ENCODE assay signal across 1 cellular context in genomic region chr1:109263597-109264378, GRCh38.
A peak's percentile ranks its signal among the peaks of the same experiment; 100 is the strongest.
TF ChIP-seq lines count a peak whose summit lies in the region.

No MANE protein-coding gene starts in this region.

TF ChIP-seq in HepG2, 621 proteins besides CTCF, POLR2A, EP300 and RAD21 (continued from another document and continues in another):
- TF ChIP-seq SNAPC4 (CRISPR knock-in tag; IDR thresholded peaks at IDR 0.05), result no peak
- TF ChIP-seq ATF7-NPFF (CRISPR knock-in tag; IDR thresholded peaks at IDR 0.05; ENCODE audit: low read depth), result peak; percentile 76; the same call in 1 of the 2 replicates
- TF ChIP-seq HDAC6 (IDR thresholded peaks at IDR 0.05; ENCODE audit: low read depth, low read length), result no peak
- peak; percentile 53; the same call in 1 of the 2 replicates for TF ChIP-seq ESRRA (CRISPR knock-in tag; IDR thresholded peaks at IDR 0.05; ENCODE audit: low read depth)
- no peak for TF ChIP-seq CC2D1A (CRISPR knock-in tag; IDR thresholded peaks at IDR 0.05)
- TF ChIP-seq KMT2B (CRISPR knock-in tag; IDR thresholded peaks at IDR 0.05), result peak; percentile 83
- peak; percentile 93 for TF ChIP-seq KDM2A (CRISPR knock-in tag; IDR thresholded peaks at IDR 0.05; ENCODE audit: borderline replicate concordance, low read depth)
- no peak for TF ChIP-seq ZNF569 (CRISPR knock-in tag; IDR thresholded peaks at IDR 0.05; ENCODE audit: borderline replicate concordance)
- peak; percentile 76; the same call in 1 of the 2 replicates for TF ChIP-seq HOXA3 (CRISPR knock-in tag; IDR thresholded peaks at IDR 0.05)
- 0 out of 2 replicates have a peak, but pooled peaks have one; percentile 33 for TF ChIP-seq TP53 (CRISPR knock-in tag; conservative IDR thresholded peaks at IDR 0.05)
- no peak; the same call in 1 of the 2 replicates for TF ChIP-seq DR1 (CRISPR knock-in tag; IDR thresholded peaks at IDR 0.05)
- peak; percentile 90 for TF ChIP-seq HDAC1 (CRISPR knock-in tag; IDR thresholded peaks at IDR 0.05)
- TF ChIP-seq ZNF598 (CRISPR knock-in tag; IDR thresholded peaks at IDR 0.05; ENCODE audit: borderline replicate concordance), result peak; percentile 97
- no peak for TF ChIP-seq PLRG1 (conservative IDR thresholded peaks at IDR 0.05)
- peak; percentile 65; the same call in 1 of the 2 replicates for TF ChIP-seq TSC22D2 (CRISPR knock-in tag; IDR thresholded peaks at IDR 0.05; ENCODE audit: borderline replicate concordance)
- peak; percentile 75 for TF ChIP-seq KAT8 (CRISPR knock-in tag; IDR thresholded peaks at IDR 0.05)
- no peak; the same call in 1 of the 2 replicates for TF ChIP-seq ZNF292 (CRISPR knock-in tag; IDR thresholded peaks at IDR 0.05; ENCODE audit: borderline replicate concordance, low read depth)
- TF ChIP-seq, protein P1, sequence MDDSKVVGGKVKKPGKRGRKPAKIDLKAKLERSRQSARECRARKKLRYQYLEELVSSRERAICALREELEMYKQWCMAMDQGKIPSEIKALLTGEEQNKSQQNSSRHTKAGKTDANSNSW (CRISPR knock-in tag; IDR thresholded peaks at IDR 0.05; ENCODE audit: borderline replicate concordance), result no peak
- TF ChIP-seq NR2F2 (IDR thresholded peaks at IDR 0.05; ENCODE audit: borderline replicate concordance, low read depth), result no peak
- no peak for TF ChIP-seq IKZF1 (IDR thresholded peaks at IDR 0.05)
- 0 out of 2 replicates have a peak, but pooled peaks have one; percentile 55 for TF ChIP-seq ZNF800 (CRISPR knock-in tag; IDR thresholded peaks at IDR 0.05)
- no peak for TF ChIP-seq ZNF781 (CRISPR knock-in tag; IDR thresholded peaks at IDR 0.05; ENCODE audit: borderline replicate concordance, not compliant biosample characterization)
- TF ChIP-seq MIER2 (CRISPR knock-in tag; IDR thresholded peaks at IDR 0.05), result peak; percentile 80
- TF ChIP-seq, protein P2, sequence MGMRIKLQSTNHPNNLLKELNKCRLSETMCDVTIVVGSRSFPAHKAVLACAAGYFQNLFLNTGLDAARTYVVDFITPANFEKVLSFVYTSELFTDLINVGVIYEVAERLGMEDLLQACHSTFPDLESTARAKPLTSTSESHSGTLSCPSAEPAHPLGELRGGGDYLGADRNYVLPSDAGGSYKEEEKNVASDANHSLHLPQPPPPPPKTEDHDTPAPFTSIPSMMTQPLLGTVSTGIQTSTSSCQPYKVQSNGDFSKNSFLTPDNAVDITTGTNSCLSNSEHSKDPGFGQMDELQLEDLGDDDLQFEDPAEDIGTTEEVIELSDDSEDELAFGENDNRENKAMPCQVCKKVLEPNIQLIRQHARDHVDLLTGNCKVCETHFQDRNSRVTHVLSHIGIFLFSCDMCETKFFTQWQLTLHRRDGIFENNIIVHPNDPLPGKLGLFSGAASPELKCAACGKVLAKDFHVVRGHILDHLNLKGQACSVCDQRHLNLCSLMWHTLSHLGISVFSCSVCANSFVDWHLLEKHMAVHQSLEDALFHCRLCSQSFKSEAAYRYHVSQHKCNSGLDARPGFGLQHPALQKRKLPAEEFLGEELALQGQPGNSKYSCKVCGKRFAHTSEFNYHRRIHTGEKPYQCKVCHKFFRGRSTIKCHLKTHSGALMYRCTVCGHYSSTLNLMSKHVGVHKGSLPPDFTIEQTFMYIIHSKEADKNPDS (CRISPR knock-in tag; IDR thresholded peaks at IDR 0.05), result no peak
- peak; percentile 90; the same call in 1 of the 2 replicates for TF ChIP-seq ZSCAN29 (CRISPR knock-in tag; conservative IDR thresholded peaks at IDR 0.05)
- TF ChIP-seq ZNF232 (CRISPR knock-in tag; IDR thresholded peaks at IDR 0.05; ENCODE audit: borderline replicate concordance), result no peak
- TF ChIP-seq, protein P3, sequence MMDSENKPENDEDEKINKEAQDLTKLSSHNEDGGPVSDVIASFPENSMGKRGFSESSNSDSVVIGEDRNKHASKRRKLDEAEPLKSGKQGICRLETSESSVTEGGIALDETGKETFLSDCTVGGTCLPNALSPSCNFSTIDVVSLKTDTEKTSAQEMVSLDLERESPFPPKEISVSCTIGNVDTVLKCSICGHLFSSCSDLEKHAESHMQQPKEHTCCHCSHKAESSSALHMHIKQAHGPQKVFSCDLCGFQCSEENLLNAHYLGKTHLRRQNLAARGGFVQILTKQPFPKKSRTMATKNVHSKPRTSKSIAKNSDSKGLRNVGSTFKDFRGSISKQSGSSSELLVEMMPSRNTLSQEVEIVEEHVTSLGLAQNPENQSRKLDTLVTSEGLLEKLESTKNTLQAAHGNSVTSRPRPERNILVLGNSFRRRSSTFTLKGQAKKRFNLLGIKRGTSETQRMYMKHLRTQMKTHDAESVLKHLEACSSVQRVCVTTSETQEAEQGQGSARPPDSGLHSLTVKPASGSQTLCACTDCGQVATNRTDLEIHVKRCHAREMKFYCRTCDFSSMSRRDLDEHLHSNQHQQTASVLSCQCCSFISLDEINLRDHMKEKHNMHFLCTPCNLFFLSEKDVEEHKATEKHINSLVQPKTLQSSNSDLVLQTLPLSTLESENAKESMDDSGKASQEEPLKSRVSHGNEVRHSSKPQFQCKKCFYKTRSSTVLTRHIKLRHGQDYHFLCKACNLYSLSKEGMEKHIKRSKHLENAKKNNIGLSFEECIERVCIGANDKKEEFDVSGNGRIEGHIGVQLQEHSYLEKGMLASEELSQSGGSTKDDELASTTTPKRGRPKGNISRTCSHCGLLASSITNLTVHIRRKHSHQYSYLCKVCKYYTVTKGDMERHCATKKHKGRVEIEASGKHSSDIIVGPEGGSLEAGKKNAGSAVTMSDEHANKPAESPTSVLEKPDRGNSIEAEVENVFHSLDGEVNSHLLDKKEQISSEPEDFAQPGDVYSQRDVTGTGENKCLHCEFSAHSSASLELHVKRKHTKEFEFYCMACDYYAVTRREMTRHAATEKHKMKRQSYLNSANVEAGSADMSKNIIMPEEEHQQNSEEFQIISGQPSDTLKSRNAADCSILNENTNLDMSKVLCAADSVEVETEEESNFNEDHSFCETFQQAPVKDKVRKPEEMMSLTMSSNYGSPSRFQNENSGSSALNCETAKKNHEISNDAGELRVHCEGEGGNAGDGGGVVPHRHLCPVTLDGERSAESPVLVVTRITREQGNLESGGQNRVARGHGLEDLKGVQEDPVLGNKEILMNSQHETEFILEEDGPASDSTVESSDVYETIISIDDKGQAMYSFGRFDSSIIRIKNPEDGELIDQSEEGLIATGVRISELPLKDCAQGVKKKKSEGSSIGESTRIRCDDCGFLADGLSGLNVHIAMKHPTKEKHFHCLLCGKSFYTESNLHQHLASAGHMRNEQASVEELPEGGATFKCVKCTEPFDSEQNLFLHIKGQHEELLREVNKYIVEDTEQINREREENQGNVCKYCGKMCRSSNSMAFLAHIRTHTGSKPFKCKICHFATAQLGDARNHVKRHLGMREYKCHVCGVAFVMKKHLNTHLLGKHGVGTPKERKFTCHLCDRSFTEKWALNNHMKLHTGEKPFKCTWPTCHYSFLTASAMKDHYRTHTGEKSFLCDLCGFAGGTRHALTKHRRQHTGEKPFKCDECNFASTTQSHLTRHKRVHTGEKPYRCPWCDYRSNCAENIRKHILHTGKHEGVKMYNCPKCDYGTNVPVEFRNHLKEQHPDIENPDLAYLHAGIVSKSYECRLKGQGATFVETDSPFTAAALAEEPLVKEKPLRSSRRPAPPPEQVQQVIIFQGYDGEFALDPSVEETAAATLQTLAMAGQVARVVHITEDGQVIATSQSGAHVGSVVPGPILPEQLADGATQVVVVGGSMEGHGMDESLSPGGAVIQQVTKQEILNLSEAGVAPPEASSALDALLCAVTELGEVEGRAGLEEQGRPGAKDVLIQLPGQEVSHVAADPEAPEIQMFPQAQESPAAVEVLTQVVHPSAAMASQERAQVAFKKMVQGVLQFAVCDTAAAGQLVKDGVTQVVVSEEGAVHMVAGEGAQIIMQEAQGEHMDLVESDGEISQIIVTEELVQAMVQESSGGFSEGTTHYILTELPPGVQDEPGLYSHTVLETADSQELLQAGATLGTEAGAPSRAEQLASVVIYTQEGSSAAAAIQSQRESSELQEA (CRISPR knock-in tag; IDR thresholded peaks at IDR 0.05; ENCODE audit: not compliant biosample characterization), result peak; percentile 77
- no peak for TF ChIP-seq AGO1 (IDR thresholded peaks at IDR 0.05; ENCODE audit: low read depth, low read length, poor library complexity, severe bottlenecking)
- TF ChIP-seq CREM (IDR thresholded peaks at IDR 0.05), result no peak
- no peak for TF ChIP-seq CREM (CRISPR knock-in tag; IDR thresholded peaks at IDR 0.05)
- TF ChIP-seq ZNF274 (CRISPR knock-in tag; IDR thresholded peaks at IDR 0.05), result peak; percentile 96
- TF ChIP-seq, protein P4, sequence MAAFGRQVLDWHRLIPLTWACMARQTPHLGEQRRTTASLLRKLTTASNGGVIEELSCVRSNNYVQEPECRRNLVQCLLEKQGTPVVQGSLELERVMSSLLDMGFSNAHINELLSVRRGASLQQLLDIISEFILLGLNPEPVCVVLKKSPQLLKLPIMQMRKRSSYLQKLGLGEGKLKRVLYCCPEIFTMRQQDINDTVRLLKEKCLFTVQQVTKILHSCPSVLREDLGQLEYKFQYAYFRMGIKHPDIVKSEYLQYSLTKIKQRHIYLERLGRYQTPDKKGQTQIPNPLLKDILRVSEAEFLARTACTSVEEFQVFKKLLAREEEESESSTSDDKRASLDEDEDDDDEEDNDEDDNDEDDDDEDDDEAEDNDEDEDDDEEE (CRISPR knock-in tag; IDR thresholded peaks at IDR 0.05), result peak; percentile 50; the same call in 1 of the 2 replicates
- TF ChIP-seq, protein P5, sequence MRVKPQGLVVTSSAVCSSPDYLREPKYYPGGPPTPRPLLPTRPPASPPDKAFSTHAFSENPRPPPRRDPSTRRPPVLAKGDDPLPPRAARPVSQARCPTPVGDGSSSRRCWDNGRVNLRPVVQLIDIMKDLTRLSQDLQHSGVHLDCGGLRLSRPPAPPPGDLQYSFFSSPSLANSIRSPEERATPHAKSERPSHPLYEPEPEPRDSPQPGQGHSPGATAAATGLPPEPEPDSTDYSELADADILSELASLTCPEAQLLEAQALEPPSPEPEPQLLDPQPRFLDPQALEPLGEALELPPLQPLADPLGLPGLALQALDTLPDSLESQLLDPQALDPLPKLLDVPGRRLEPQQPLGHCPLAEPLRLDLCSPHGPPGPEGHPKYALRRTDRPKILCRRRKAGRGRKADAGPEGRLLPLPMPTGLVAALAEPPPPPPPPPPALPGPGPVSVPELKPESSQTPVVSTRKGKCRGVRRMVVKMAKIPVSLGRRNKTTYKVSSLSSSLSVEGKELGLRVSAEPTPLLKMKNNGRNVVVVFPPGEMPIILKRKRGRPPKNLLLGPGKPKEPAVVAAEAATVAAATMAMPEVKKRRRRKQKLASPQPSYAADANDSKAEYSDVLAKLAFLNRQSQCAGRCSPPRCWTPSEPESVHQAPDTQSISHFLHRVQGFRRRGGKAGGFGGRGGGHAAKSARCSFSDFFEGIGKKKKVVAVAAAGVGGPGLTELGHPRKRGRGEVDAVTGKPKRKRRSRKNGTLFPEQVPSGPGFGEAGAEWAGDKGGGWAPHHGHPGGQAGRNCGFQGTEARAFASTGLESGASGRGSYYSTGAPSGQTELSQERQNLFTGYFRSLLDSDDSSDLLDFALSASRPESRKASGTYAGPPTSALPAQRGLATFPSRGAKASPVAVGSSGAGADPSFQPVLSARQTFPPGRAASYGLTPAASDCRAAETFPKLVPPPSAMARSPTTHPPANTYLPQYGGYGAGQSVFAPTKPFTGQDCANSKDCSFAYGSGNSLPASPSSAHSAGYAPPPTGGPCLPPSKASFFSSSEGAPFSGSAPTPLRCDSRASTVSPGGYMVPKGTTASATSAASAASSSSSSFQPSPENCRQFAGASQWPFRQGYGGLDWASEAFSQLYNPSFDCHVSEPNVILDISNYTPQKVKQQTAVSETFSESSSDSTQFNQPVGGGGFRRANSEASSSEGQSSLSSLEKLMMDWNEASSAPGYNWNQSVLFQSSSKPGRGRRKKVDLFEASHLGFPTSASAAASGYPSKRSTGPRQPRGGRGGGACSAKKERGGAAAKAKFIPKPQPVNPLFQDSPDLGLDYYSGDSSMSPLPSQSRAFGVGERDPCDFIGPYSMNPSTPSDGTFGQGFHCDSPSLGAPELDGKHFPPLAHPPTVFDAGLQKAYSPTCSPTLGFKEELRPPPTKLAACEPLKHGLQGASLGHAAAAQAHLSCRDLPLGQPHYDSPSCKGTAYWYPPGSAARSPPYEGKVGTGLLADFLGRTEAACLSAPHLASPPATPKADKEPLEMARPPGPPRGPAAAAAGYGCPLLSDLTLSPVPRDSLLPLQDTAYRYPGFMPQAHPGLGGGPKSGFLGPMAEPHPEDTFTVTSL (CRISPR knock-in tag; IDR thresholded peaks at IDR 0.05; ENCODE audit: borderline replicate concordance), result no peak
